3 cellular contexts compared by ENCODE assay signal in the genomic region with DNA sequence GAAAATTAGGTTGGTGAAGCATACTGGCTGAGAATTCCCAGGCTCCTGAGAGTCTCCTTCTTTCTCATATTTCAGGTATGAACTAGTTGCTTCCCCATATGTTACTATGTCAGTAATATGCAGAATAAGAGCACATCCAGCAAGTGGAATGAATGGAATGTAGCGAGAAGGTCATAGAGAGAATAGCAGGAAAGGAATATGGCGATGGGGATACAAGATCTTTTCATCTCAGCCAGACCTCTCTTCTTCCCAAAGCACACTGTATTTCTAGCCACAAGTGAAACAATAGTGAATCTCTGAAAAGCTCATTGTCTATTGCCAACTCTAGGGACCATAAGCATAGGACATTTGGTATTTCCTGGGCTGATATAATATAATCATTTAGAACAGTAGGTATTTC.
TF ChIP-seq lines count a peak whose summit lies in the region.

No MANE protein-coding gene starts in this region.

TF ChIP-seq in SK-N-SH treated with all-trans-retinoic acid at 6 μM for 48 hours, 23 proteins besides CTCF, POLR2A, EP300 and RAD21:
- peak; percentile 83 for TF ChIP-seq ZFP30 (CRISPR knock-in tag; IDR thresholded peaks at IDR 0.05)
- no peak for TF ChIP-seq ZNF565 (CRISPR knock-in tag; conservative IDR thresholded peaks at IDR 0.05; ENCODE audit: low read depth)

TF ChIP-seq in SK-N-SH, 30 proteins besides CTCF, POLR2A, EP300 and RAD21 (continued from another document):
- TF ChIP-seq SMC3 (IDR thresholded peaks at IDR 0.05; ENCODE audit: low read depth, low read length) (no peak), MEF2A (IDR thresholded peaks at IDR 0.05; ENCODE audit: borderline replicate concordance, low read depth) (no peak), CHD2 (IDR thresholded peaks at IDR 0.05; ENCODE audit: low read length, partially characterized antibody) (no peak), RXRA (IDR thresholded peaks at IDR 0.05; ENCODE audit: borderline replicate concordance, low read depth) (no peak), RFX5 (IDR thresholded peaks at IDR 0.05; ENCODE audit: low read length) (no peak)
- TF ChIP-seq, protein P1, sequence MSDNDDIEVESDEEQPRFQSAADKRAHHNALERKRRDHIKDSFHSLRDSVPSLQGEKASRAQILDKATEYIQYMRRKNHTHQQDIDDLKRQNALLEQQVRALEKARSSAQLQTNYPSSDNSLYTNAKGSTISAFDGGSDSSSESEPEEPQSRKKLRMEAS (IDR thresholded peaks at IDR 0.05; ENCODE audit: low read depth) = no peak
- TF ChIP-seq, protein P2, sequence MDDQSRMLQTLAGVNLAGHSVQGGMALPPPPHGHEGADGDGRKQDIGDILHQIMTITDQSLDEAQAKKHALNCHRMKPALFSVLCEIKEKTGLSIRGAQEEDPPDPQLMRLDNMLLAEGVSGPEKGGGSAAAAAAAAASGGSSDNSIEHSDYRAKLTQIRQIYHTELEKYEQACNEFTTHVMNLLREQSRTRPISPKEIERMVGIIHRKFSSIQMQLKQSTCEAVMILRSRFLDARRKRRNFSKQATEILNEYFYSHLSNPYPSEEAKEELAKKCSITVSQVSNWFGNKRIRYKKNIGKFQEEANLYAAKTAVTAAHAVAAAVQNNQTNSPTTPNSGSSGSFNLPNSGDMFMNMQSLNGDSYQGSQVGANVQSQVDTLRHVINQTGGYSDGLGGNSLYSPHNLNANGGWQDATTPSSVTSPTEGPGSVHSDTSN (IDR thresholded peaks at IDR 0.05) = no peak
- TF ChIP-seq, protein P3, sequence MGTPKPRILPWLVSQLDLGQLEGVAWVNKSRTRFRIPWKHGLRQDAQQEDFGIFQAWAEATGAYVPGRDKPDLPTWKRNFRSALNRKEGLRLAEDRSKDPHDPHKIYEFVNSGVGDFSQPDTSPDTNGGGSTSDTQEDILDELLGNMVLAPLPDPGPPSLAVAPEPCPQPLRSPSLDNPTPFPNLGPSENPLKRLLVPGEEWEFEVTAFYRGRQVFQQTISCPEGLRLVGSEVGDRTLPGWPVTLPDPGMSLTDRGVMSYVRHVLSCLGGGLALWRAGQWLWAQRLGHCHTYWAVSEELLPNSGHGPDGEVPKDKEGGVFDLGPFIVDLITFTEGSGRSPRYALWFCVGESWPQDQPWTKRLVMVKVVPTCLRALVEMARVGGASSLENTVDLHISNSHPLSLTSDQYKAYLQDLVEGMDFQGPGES (IDR thresholded peaks at IDR 0.05; ENCODE audit: low read depth, low read length) = no peak

TF ChIP-seq in H1, 55 proteins besides CTCF, POLR2A, EP300 and RAD21:
- TF ChIP-seq TEAD4 (IDR thresholded peaks at IDR 0.05; ENCODE audit: low read depth, low read length) = peak; percentile 78; the same call in 1 of the 2 replicates
- TF ChIP-seq RFX5 (IDR thresholded peaks at IDR 0.05; ENCODE audit: borderline replicate concordance, low read depth, low read length) = no peak
TF ChIP-seq in H1: peak in this region for 1.
